In genomic region chr5:111229871-111230812, GRCh38 we compare ENCODE assay signal across 9 cellular contexts. TPM values are rescaled to one million over a fixed set of nuclear protein-coding genes. Genes with fewer than 3 reads are reported as not detected.
DNase-seq lines count a peak whose midpoint lies in the region; ATAC-seq and TF ChIP-seq lines count a peak whose summit lies in the region.
"Had no signal": no experiment of that assay in that cellular context is flagged by ENCODE, and none has a peak within 500 bp of the region (broad histone marks: within the 10 kb centered on the region; RNA-seq: fewer than 3 reads in every experiment).

No MANE protein-coding gene starts in this region.

- H3K9me3 Mint-ChIP-seq in CD4-positive, CD25-positive, alpha-beta regulatory T cell = no peaks in the 10 kb centered on the region
- no peaks in the 10 kb centered on the region for H3K9me3 Mint-ChIP-seq in activated CD8-positive, alpha-beta T cell treated with anti-CD3 and anti-CD28 coated beads for 36 hours
- H3K9me3 Mint-ChIP-seq: activated B cell treated with CpG ODN at 0.5 μM for 24 hours had no signal

- peak overlapping the region; percentile 87 for H3K27ac ChIP-seq in CD4-positive, CD25-positive, alpha-beta regulatory T cell (ENCODE audit: insufficient read depth, low read length, poor library complexity, severe bottlenecking)
- no peak overlapping the region for H3K27ac ChIP-seq in aorta (ENCODE audit: low read depth in 1 of 2, low read length in 2 of 2)

- no peaks in the 10 kb centered on the region for H3K36me3 ChIP-seq in CD4-positive, CD25-positive, alpha-beta regulatory T cell (ENCODE audit: control insufficient read depth, insufficient read depth, low read length)
- no peaks in the 10 kb centered on the region for H3K36me3 ChIP-seq in aorta (ENCODE audit: control insufficient read depth in 1 of 2, insufficient read depth in 2 of 2, low read length in 1 of 2)
- H3K36me3 ChIP-seq in MG63 = no peaks in the 10 kb centered on the region

- H3K27me3 Mint-ChIP-seq in CD4-positive, CD25-positive, alpha-beta regulatory T cell = no peaks in the 10 kb centered on the region
- no peaks in the 10 kb centered on the region for H3K27me3 Mint-ChIP-seq in activated CD8-positive, alpha-beta T cell treated with anti-CD3 and anti-CD28 coated beads for 36 hours

- no peak for TF ChIP-seq CTCF in activated CD8-positive, alpha-beta T cell treated with anti-CD3 and anti-CD28 coated beads for 36 hours (IDR thresholded peaks at IDR 0.05)

- intact Hi-C loops in activated CD8-positive, alpha-beta T cell treated with anti-CD3 and anti-CD28 coated beads for 36 hours (cut with micrococcal nuclease) = loop anchor here (5.0 kb wide), 2 partner anchors 47 to 68 kb away; no protein-coding TSS in a partner anchor
- intact Hi-C loops in aorta (cut with DNase I) = no loop called here

- peaks cover 91% of the 10 kb centered on the region for H3K4me1 ChIP-seq in CD4-positive, CD25-positive, alpha-beta regulatory T cell (ENCODE audit: control insufficient read depth, insufficient read depth, low read length, poor library complexity, severe bottlenecking)
- H3K4me1 ChIP-seq in aorta (ENCODE audit: control insufficient read depth in 1 of 2, insufficient read depth in 2 of 2, low read length in 2 of 2) = no peaks in the 10 kb centered on the region

- DNase-seq in CD4-positive, CD25-positive, alpha-beta regulatory T cell = peak in 2 of 3 donors; percentile 61 to 78
- peak; percentile 47 for DNase-seq in activated CD8-positive, alpha-beta T cell treated with anti-CD3 and anti-CD28 coated beads for 36 hours
- DNase-seq in aorta (no peak), MG63 (no peak), NCI-H1694 treated with DMSO at 0.1 percent for 48 hours (lab: John Stamatoyannopoulos, UW) (no peak), NCI-H226 (no peak)
- DNase-seq: activated B cell treated with CpG ODN at 0.5 μM for 24 hours had no signal

- peak overlapping the region; percentile 77 to 90 (median 87) for H3K4me3 Mint-ChIP-seq in CD4-positive, CD25-positive, alpha-beta regulatory T cell
- peak overlapping the region; percentile 76 for H3K4me3 Mint-ChIP-seq in activated CD8-positive, alpha-beta T cell treated with anti-CD3 and anti-CD28 coated beads for 36 hours
- H3K4me3 Mint-ChIP-seq: activated B cell treated with CpG ODN at 0.5 μM for 24 hours had no signal

- ATAC-seq in CD4-positive, CD25-positive, alpha-beta regulatory T cell (ENCODE audit: low read depth in 2 of 2) = peak; percentile 44 to 45
- peak; percentile 29 for ATAC-seq in GM19043 (IDR thresholded peaks at IDR 0.05; ENCODE audit: low read depth, unreplicated experiment)
- peak; percentile 45 for ATAC-seq in HG03066 (IDR thresholded peaks at IDR 0.05; ENCODE audit: low read depth, unreplicated experiment)
- peak; percentile 24 for ATAC-seq in activated CD8-positive, alpha-beta T cell treated with anti-CD3 and anti-CD28 coated beads for 36 hours
- ATAC-seq in aorta (ENCODE audit: low FRiP score) = no peak

- H3K4me1 Mint-ChIP-seq in CD4-positive, CD25-positive, alpha-beta regulatory T cell = peaks cover 59 to 79% (median 66%) of the 10 kb centered on the region in 4 donors
- H3K4me1 Mint-ChIP-seq in activated CD8-positive, alpha-beta T cell treated with anti-CD3 and anti-CD28 coated beads for 36 hours (ENCODE audit: low read depth) = peaks cover 70% of the 10 kb centered on the region

- no peaks in the 10 kb centered on the region for H3K27me3 ChIP-seq in CD4-positive, CD25-positive, alpha-beta regulatory T cell (ENCODE audit: control insufficient read depth, insufficient read depth, low read length)
- peaks cover 0 to 2% of the 10 kb centered on the region in 2 donors for H3K27me3 ChIP-seq in aorta (ENCODE audit: control insufficient read depth in 1 of 2, insufficient read depth in 2 of 2, low read length in 1 of 2)
- peaks cover 23% of the 10 kb centered on the region for H3K27me3 ChIP-seq in MG63

- POLR2A ChIA-PET in activated CD8-positive, alpha-beta T cell treated with anti-CD3 and anti-CD28 coated beads for 36 hours (lab: Charles Lee) = interaction anchor here (0.6 to 11.6 kb wide), 7 partner anchors 11 to 204 kb away, joined by 3 to 176 read pairs (median 3); no protein-coding TSS in a partner anchor

- peak overlapping the region; percentile 91 to 100 (median 98) for H3K27ac Mint-ChIP-seq in CD4-positive, CD25-positive, alpha-beta regulatory T cell
- H3K27ac Mint-ChIP-seq in activated CD8-positive, alpha-beta T cell treated with anti-CD3 and anti-CD28 coated beads for 36 hours = peak overlapping the region; percentile 99

- peaks cover 16% of the 10 kb centered on the region for H3K36me3 Mint-ChIP-seq in CD4-positive, CD25-positive, alpha-beta regulatory T cell
- peaks cover 43% of the 10 kb centered on the region for H3K36me3 Mint-ChIP-seq in activated CD8-positive, alpha-beta T cell treated with anti-CD3 and anti-CD28 coated beads for 36 hours (ENCODE audit: low read depth)

- H3K4me3 ChIP-seq in CD4-positive, CD25-positive, alpha-beta regulatory T cell (ENCODE audit: low read depth, low read length) = peak overlapping the region; percentile 98
- H3K4me3 ChIP-seq in aorta (ENCODE audit: low read length in 2 of 2) = no peak overlapping the region
- no peak overlapping the region for H3K4me3 ChIP-seq in MG63

- 92 to 95% methylated on average over 4 of the region's 4 CpGs for WGBS in aorta, 2 donors

- H3K9me3 ChIP-seq in CD4-positive, CD25-positive, alpha-beta regulatory T cell (ENCODE audit: control insufficient read depth in 2 of 2, low read length in 2 of 2) = no peaks in the 10 kb centered on the region
- H3K9me3 ChIP-seq in aorta (ENCODE audit: control insufficient read depth, low read length) = no peaks in the 10 kb centered on the region
- H3K9me3 ChIP-seq in MG63 = peaks cover 5% of the 10 kb centered on the region

- CTCF ChIA-PET in activated CD8-positive, alpha-beta T cell treated with anti-CD3 and anti-CD28 coated beads for 36 hours (lab: Charles Lee) = interaction anchor here (0.5 to 5.7 kb wide), 9 partner anchors 8 to 111 kb away, joined by 3 to 34 read pairs (median 4); no protein-coding TSS in a partner anchor

RNA-seq across cellular contexts. Expression of gene CAMK4, which starts 6.0 kb away (rescaled TPM):
- total RNA-seq in CD4-positive, CD25-positive, alpha-beta regulatory T cell = 167 TPM
- polyA plus RNA-seq in CD4-positive, CD25-positive, alpha-beta regulatory T cell = 100 to 1,000 TPM in 2 of 4 donors, 10 to 100 TPM in 2; 85.3 to 125 (median 96.2) TPM
- total RNA-seq in activated CD8-positive, alpha-beta T cell treated with anti-CD3 and anti-CD28 coated beads for 36 hours = 10 to 100 TPM; 79.7 to 80.7 TPM
- total RNA-seq in aorta = under 1 TPM; 0.62 to 0.90 TPM
- polyA plus RNA-seq in aorta = under 1 TPM in 1 of 2 donors, not detected in 1; 0.08 TPM
- 0.02 TPM in 1 of 2 replicates, not detected in the other for total RNA-seq in MG63 (2014; rRNA removed; shearing (Covaris generic); ENCODE audit: low replicate concordance)

Comparison
In these comparisons a context has a peak if more than half of its experiments do, and no peak if none do; other contexts are left out.
1. DNase-seq: peak in CD4-positive, CD25-positive, alpha-beta regulatory T cell (2 of 3) and activated CD8-positive, alpha-beta T cell treated with anti-CD3 and anti-CD28 coated beads for 36 hours (single experiment); none in aorta (0 of 2), MG63 (single experiment), NCI-H1694 treated with DMSO at 0.1 percent for 48 hours (single experiment) and NCI-H226 (single experiment).
2. RNA of gene CAMK4, which starts 6.0 kb away (total RNA-seq): 167 TPM in CD4-positive, CD25-positive, alpha-beta regulatory T cell (single experiment) and 79.7 to 80.7 TPM in activated CD8-positive, alpha-beta T cell treated with anti-CD3 and anti-CD28 coated beads for 36 hours; 0.62 to 0.90 TPM in aorta and 0.02 TPM in MG63; every median in the first group is over 10 times any median in the second.